ENCODE assay signal across 17 cellular contexts in genomic region chr14:77469041-77469440, GRCh38. TPM values are rescaled to one million over a fixed set of nuclear protein-coding genes. Genes with fewer than 3 reads are reported as not detected.
DNase-seq lines count a peak whose midpoint lies in the region; ATAC-seq, FAIRE-seq and TF ChIP-seq lines count a peak whose summit lies in the region.
"Had no signal": no experiment of that assay in that cellular context is flagged by ENCODE, and none has a peak within 500 bp of the region (broad histone marks: within the 10 kb centered on the region; RNA-seq: fewer than 3 reads in every experiment).

No MANE protein-coding gene starts in this region.

- H3K9me3 ChIP-seq in cardiac muscle cell (ENCODE audit: low read depth), result no peaks in the 10 kb centered on the region
- no peaks in the 10 kb centered on the region for H3K9me3 ChIP-seq in H1 (ENCODE audit: insufficient read depth in 2 of 2, low read depth in 1 of 2, low read length in 1 of 2)
- H3K9me3 ChIP-seq: A549 had no signal

- no peaks in the 10 kb centered on the region for H3K27me3 Mint-ChIP-seq in progenitor cell of endocrine pancreas

- H3K4ac ChIP-seq in H1 (replicated peaks; ENCODE audit: insufficient read length, low read depth, low read length), result no peak overlapping the region

- H2BK120ac ChIP-seq in H1 (replicated peaks; ENCODE audit: low read depth, low read length), result no peak overlapping the region

- ATAC-seq in Right ventricle myocardium superior (ENCODE audit: poor library complexity), result no peak
- ATAC-seq in HG02759 (IDR thresholded peaks at IDR 0.05; ENCODE audit: unreplicated experiment), result no peak
- ATAC-seq: A549 had no signal

- H3K79me1 ChIP-seq in H1 (ENCODE audit: low read depth, low read length), result no peaks in the 10 kb centered on the region

- no peak for TF ChIP-seq RAD21 in H1 (IDR thresholded peaks at IDR 0.05 in 1 of 2, conservative IDR thresholded peaks at IDR 0.05 in 1 of 2; ENCODE audit: low read depth in 2 of 2, low read length in 2 of 2)

- no peak overlapping the region for H2BK15ac ChIP-seq in H1 (ENCODE audit: low read length)

- H3K23me2 ChIP-seq in H1 (ENCODE audit: low read depth, low read length), result no peaks in the 10 kb centered on the region

- WGBS in H1 (ENCODE audit: extremely low coverage in 1 of 2, insufficient coverage in 1 of 2, insufficient read length in 1 of 2, insufficient replicate concordance in 2 of 2, low coverage in 1 of 2, low lambda C conversion rate in 2 of 2, missing lambda C conversion rate in 1 of 2), 2 experiments, result 86% methylated on average over 12 of the region's 14 CpGs; no CpG with 5 or more reads in 1 of the 2 experiments

- peaks cover 5% of the 10 kb centered on the region for H3K4me1 Mint-ChIP-seq in progenitor cell of endocrine pancreas (ENCODE audit: low read depth)

- H3K27ac Mint-ChIP-seq in progenitor cell of endocrine pancreas, result peak overlapping the region; percentile 52

- no peak overlapping the region for H3K9ac ChIP-seq in H1 (replicated peaks in 1 of 4; ENCODE audit: extremely low read depth in 1 of 4, low read depth in 3 of 4, low read length in 3 of 4)

- H2AFZ ChIP-seq in H1 (ENCODE audit: low read length), result no peak overlapping the region

- H2BK20ac ChIP-seq in H1 (ENCODE audit: low read length), result no peak overlapping the region

- H3K23ac ChIP-seq in H1 (ENCODE audit: insufficient read length), result no peak overlapping the region

- TF ChIP-seq EP300 in H1 (IDR thresholded peaks at IDR 0.05; ENCODE audit: borderline replicate concordance in 1 of 2, low read depth in 2 of 2, low read length in 2 of 2), result no peak

- TF ChIP-seq POLR2A in H1 (IDR thresholded peaks at IDR 0.05; ENCODE audit: control extremely low read depth in 1 of 2, low read depth in 2 of 2, low read length in 2 of 2), result no peak

- DNase-seq in cardiac muscle cell (ENCODE audit: low read depth in 1 of 2, low spot score in 1 of 2) (no peak), Right ventricle myocardium superior (no peak), NCI-H69 (lab: John Stamatoyannopoulos, UW) (peak; percentile 43), H1 (ENCODE audit: low read depth in 1 of 2, low spot score in 2 of 2) (no peak), progenitor cell of endocrine pancreas (ENCODE audit: low spot score, unreplicated experiment) (no peak), T1000 (lab: John Stamatoyannopoulos, UW) (no peak), activated gamma-delta T cell (lab: John Stamatoyannopoulos, UW) (no peak)
- DNase-seq: HCEC 1CT, KG1, NCI-H1436, NCI-H2029, NCI-H2171, NCI-H446, NCI-H774 had no signal

- H4K5ac ChIP-seq in H1 (ENCODE audit: insufficient read length, low read depth, low read length), result no peak overlapping the region

- 0 out of 2 replicates have a peak overlapping the region, but pooled peaks have one; percentile 35 for H4K8ac ChIP-seq in H1 (ENCODE audit: extremely low read depth, insufficient read depth, low read length)

- TF ChIP-seq CTCF in cardiac muscle cell (IDR thresholded peaks at IDR 0.05; ENCODE audit: low read depth, low read length) (no peak), H1 (IDR thresholded peaks at IDR 0.05; ENCODE audit: control extremely low read depth in 1 of 3, insufficient read depth in 1 of 3, low read depth in 1 of 3, low read length in 3 of 3) (no peak), progenitor cell of endocrine pancreas (IDR thresholded peaks at IDR 0.05; ENCODE audit: unreplicated experiment) (no peak)

- H3K27ac ChIP-seq in cardiac muscle cell (peak overlapping the region; percentile 2), H1 (ENCODE audit: low read depth, low read length) (no peak overlapping the region)
- H3K27ac ChIP-seq: A549, C4-2B had no signal

- no peak overlapping the region for H4K91ac ChIP-seq in H1 (replicated peaks; ENCODE audit: insufficient read length, low read length)

- no peak overlapping the region for H2BK5ac ChIP-seq in H1 (ENCODE audit: low read depth, low read length)

- H3K14ac ChIP-seq in H1 (ENCODE audit: insufficient read length), result no peak overlapping the region

- POLR2A ChIA-PET in H1 (lab: Charles Lee; ENCODE audit: partially characterized antibody), result interaction anchor here (1.0 to 1.6 kb wide), 3 partner anchors 10 to 12 kb away, joined by 3 to 6 read pairs (median 4); partner anchors contain the start of genes AHSA1 and VIPAS39

- H3K4me2 ChIP-seq in H1 (ENCODE audit: insufficient read depth in 1 of 2, low read depth in 2 of 2, low read length in 2 of 2), result no peak overlapping the region
- H3K4me2 ChIP-seq: A549 had no signal

- FAIRE-seq in H1 (lab: Jason Lieb, UNC), result no peak
- FAIRE-seq: A549 had no signal

- no peaks in the 10 kb centered on the region for H3K9me3 Mint-ChIP-seq in progenitor cell of endocrine pancreas (ENCODE audit: low read depth)

- H3K4me3 Mint-ChIP-seq in progenitor cell of endocrine pancreas (ENCODE audit: low read depth), result no peak overlapping the region

- H3K36me3 Mint-ChIP-seq in progenitor cell of endocrine pancreas (ENCODE audit: insufficient read depth), result peaks cover 15% of the 10 kb centered on the region

- peaks cover 0 to 3% of the 10 kb centered on the region in 2 experiments for H4K20me1 ChIP-seq in H1 (replicated peaks in 1 of 2; ENCODE audit: control insufficient read depth in 1 of 2, insufficient read depth in 2 of 2, low read length in 2 of 2)

- no peak overlapping the region for H2AK5ac ChIP-seq in H1 (ENCODE audit: low read depth, low read length)

- H2BK12ac ChIP-seq in H1 (ENCODE audit: low read depth, low read length), result no peak overlapping the region

- H3K36me3 ChIP-seq in cardiac muscle cell (peaks cover 37% of the 10 kb centered on the region), H1 (ENCODE audit: control insufficient read depth in 2 of 4, insufficient read depth in 4 of 4, low read length in 3 of 4) (peaks cover 19 to 55% (median 36%) of the 10 kb centered on the region in 4 experiments)

- no peak overlapping the region for H3K56ac ChIP-seq in H1 (replicated peaks; ENCODE audit: insufficient read length, low read depth, low read length)

- H3K18ac ChIP-seq in H1 (ENCODE audit: extremely low read depth, low read length), result no peak overlapping the region

- CTCF ChIA-PET in H1 (lab: Charles Lee; ENCODE audit: partially characterized antibody), result interaction anchor here (0.6 to 3.9 kb wide), 4 partner anchors 10 to 82 kb away, joined by 3 to 32 read pairs (median 4); partner anchors contain the start of genes AHSA1 and VIPAS39

- H3K27me3 ChIP-seq in cardiac muscle cell (no peaks in the 10 kb centered on the region), H1 (replicated peaks in 1 of 4; ENCODE audit: control insufficient read depth in 3 of 4, extremely low read depth in 1 of 4, insufficient read depth in 3 of 4, low read length in 3 of 4) (no peaks in the 10 kb centered on the region)

- intact Hi-C loops in Right ventricle myocardium superior (cut with DNase I), result no loop called here

- H3K4me1 ChIP-seq in cardiac muscle cell (ENCODE audit: low read depth), result no peaks in the 10 kb centered on the region
- H3K4me1 ChIP-seq in H1 (replicated peaks in 1 of 4; ENCODE audit: control insufficient read depth in 3 of 4, insufficient read depth in 4 of 4, low read length in 3 of 4), result peaks cover 0 to 6% (median 3%) of the 10 kb centered on the region in 4 experiments; a peak in 3 of 7 replicates
- H3K4me1 ChIP-seq: A549 had no signal

- H3K4me3 ChIP-seq in cardiac muscle cell, result no peak overlapping the region
- H3K4me3 ChIP-seq in H1 (ENCODE audit: extremely low read depth in 1 of 4, insufficient read depth in 2 of 4, low read depth in 3 of 4, low read length in 4 of 4), result no peak overlapping the region
- H3K4me3 ChIP-seq: A549 had no signal

- H3K79me2 ChIP-seq in H1 (ENCODE audit: control insufficient read depth in 1 of 2, insufficient read depth in 2 of 2, low read length in 2 of 2), result no peaks in the 10 kb centered on the region

RNA-seq across cellular contexts. Expression of gene AHSA1, which starts 11.1 kb away (rescaled TPM):
- total RNA-seq in cardiac muscle cell (193 and 209 TPM in 2 replicates), Right ventricle myocardium superior (205 TPM), progenitor cell of endocrine pancreas (160 and 179 TPM in 2 replicates)
- polyA plus RNA-seq in cardiac muscle cell (137 and 182 TPM in 2 replicates), H1 (2011; rRNA removed) (155 and 174 TPM in 2 replicates)
- 215 and 221 TPM in 2 replicates for total RNA-seq in H1 (2021; fragmentation: NEBNext Ultra II Directional; extraction: Animal tissue kit (Norgen Biotek cat#: 25700))
- 182 TPM for polyA plus RNA-seq in H1 (2011; cell fraction: cytosol; rRNA removed)
- 75.7 TPM for polyA plus RNA-seq in H1 (2011; cell fraction: nucleus; rRNA removed)
- polyA plus RNA-seq in H1 (2012, experiment 1 of 2), result 151 to 229 TPM (median 174 TPM) in 4 replicates
- polyA plus RNA-seq in H1 (2012, experiment 2 of 2), result 72.6 TPM
- 98.4 TPM for polyA plus RNA-seq in H1 (2013, experiment 1 of 2)
- 101 TPM for polyA plus RNA-seq in H1 (2013, experiment 2 of 2)
- polyA minus RNA-seq in H1 (2011; rRNA and poly(A)+ RNA removed), result 125 and 142 TPM in 2 replicates
- 75.8 TPM for polyA minus RNA-seq in H1 (2011; cell fraction: cytosol; rRNA and poly(A)+ RNA removed)
- polyA minus RNA-seq in H1 (2011; cell fraction: nucleus; rRNA and poly(A)+ RNA removed), result 30.8 TPM

RNA-seq across cellular contexts. Expression of gene VIPAS39, which starts 11.6 kb away (rescaled TPM):
- total RNA-seq in cardiac muscle cell, result 19.4 and 24.5 TPM in 2 replicates
- 16.1 and 21.3 TPM in 2 replicates for polyA plus RNA-seq in cardiac muscle cell
- 10.9 TPM for total RNA-seq in Right ventricle myocardium superior
- total RNA-seq in H1 (2021; fragmentation: NEBNext Ultra II Directional; extraction: Animal tissue kit (Norgen Biotek cat#: 25700)), result 16.3 and 19.6 TPM in 2 replicates
- polyA plus RNA-seq in H1 (2011; rRNA removed), result 13.3 and 20.6 TPM in 2 replicates
- 19.3 TPM for polyA plus RNA-seq in H1 (2011; cell fraction: cytosol; rRNA removed)
- polyA plus RNA-seq in H1 (2011; cell fraction: nucleus; rRNA removed), result 18.7 TPM
- 17.4 to 20.7 TPM (median 19.1 TPM) in 4 replicates for polyA plus RNA-seq in H1 (2012, experiment 1 of 2)
- polyA plus RNA-seq in H1 (2012, experiment 2 of 2), result 9.9 TPM
- 15.7 TPM for polyA plus RNA-seq in H1 (2013, experiment 1 of 2)
- 16.0 TPM for polyA plus RNA-seq in H1 (2013, experiment 2 of 2)
- polyA minus RNA-seq in H1 (2011; rRNA and poly(A)+ RNA removed), result 32.6 and 40.1 TPM in 2 replicates
- 17.4 TPM for polyA minus RNA-seq in H1 (2011; cell fraction: cytosol; rRNA and poly(A)+ RNA removed)
- 21.8 TPM for polyA minus RNA-seq in H1 (2011; cell fraction: nucleus; rRNA and poly(A)+ RNA removed)
- 30.7 and 33.7 TPM in 2 replicates for total RNA-seq in progenitor cell of endocrine pancreas

RNA-seq across cellular contexts. Expression of gene ISM2, which starts 29.6 kb away (rescaled TPM):
- total RNA-seq in cardiac muscle cell, result 0.53 and 0.83 TPM in 2 replicates
- polyA plus RNA-seq in cardiac muscle cell, result not detected in 2 replicates
- total RNA-seq in Right ventricle myocardium superior, result not detected
- 0.52 TPM in 2 replicates for total RNA-seq in H1 (2021; fragmentation: NEBNext Ultra II Directional; extraction: Animal tissue kit (Norgen Biotek cat#: 25700))
- 0.61 and 0.79 TPM in 2 replicates for polyA plus RNA-seq in H1 (2011; rRNA removed)
- 0.32 TPM for polyA plus RNA-seq in H1 (2011; cell fraction: cytosol; rRNA removed)
- 1.1 TPM for polyA plus RNA-seq in H1 (2011; cell fraction: nucleus; rRNA removed)
- polyA plus RNA-seq in H1 (2012, experiment 1 of 2), result 0.39 to 0.76 TPM (median 0.54 TPM) in 4 replicates
- polyA plus RNA-seq in H1 (2012, experiment 2 of 2), result 0.39 TPM
- polyA plus RNA-seq in H1 (2013, experiment 1 of 2), result 0.77 TPM
- polyA plus RNA-seq in H1 (2013, experiment 2 of 2), result 0.50 TPM
- polyA minus RNA-seq in H1 (2011; rRNA and poly(A)+ RNA removed), result 0.16 and 0.73 TPM in 2 replicates
- polyA minus RNA-seq in H1 (2011; cell fraction: cytosol; rRNA and poly(A)+ RNA removed), result not detected
- 0.30 TPM for polyA minus RNA-seq in H1 (2011; cell fraction: nucleus; rRNA and poly(A)+ RNA removed)
- 0.42 TPM in 1 of 2 replicates, not detected in the other for total RNA-seq in progenitor cell of endocrine pancreas

RNA-seq across cellular contexts. Expression of gene NOXRED1, which starts 45.7 kb away (rescaled TPM):
- 0.06 and 0.07 TPM in 2 replicates for total RNA-seq in cardiac muscle cell
- not detected in 2 replicates for polyA plus RNA-seq in cardiac muscle cell
- total RNA-seq in Right ventricle myocardium superior, result not detected
- 0.48 TPM in 1 of 2 replicates, not detected in the other for total RNA-seq in H1 (2021; fragmentation: NEBNext Ultra II Directional; extraction: Animal tissue kit (Norgen Biotek cat#: 25700))
- polyA plus RNA-seq in H1 (2011; rRNA removed), result 0.14 and 0.23 TPM in 2 replicates
- 0.08 TPM for polyA plus RNA-seq in H1 (2011; cell fraction: cytosol; rRNA removed)
- 0.30 TPM for polyA plus RNA-seq in H1 (2011; cell fraction: nucleus; rRNA removed)
- 0.08 to 0.24 TPM (median 0.17 TPM) in 3 of 4 replicates, not detected in the other for polyA plus RNA-seq in H1 (2012, experiment 1 of 2)
- polyA plus RNA-seq in H1 (2012, experiment 2 of 2), result not detected
- polyA plus RNA-seq in H1 (2013, experiment 1 of 2), result 0.04 TPM
- 0.06 TPM for polyA plus RNA-seq in H1 (2013, experiment 2 of 2)
- 0.12 and 0.22 TPM in 2 replicates for polyA minus RNA-seq in H1 (2011; rRNA and poly(A)+ RNA removed)
- polyA minus RNA-seq in H1 (2011; cell fraction: cytosol; rRNA and poly(A)+ RNA removed), result not detected
- 0.80 TPM for polyA minus RNA-seq in H1 (2011; cell fraction: nucleus; rRNA and poly(A)+ RNA removed)
- total RNA-seq in progenitor cell of endocrine pancreas, result 1.2 and 1.8 TPM in 2 replicates
